ENCODE assay signal across 8 cellular contexts in the genomic region with DNA sequence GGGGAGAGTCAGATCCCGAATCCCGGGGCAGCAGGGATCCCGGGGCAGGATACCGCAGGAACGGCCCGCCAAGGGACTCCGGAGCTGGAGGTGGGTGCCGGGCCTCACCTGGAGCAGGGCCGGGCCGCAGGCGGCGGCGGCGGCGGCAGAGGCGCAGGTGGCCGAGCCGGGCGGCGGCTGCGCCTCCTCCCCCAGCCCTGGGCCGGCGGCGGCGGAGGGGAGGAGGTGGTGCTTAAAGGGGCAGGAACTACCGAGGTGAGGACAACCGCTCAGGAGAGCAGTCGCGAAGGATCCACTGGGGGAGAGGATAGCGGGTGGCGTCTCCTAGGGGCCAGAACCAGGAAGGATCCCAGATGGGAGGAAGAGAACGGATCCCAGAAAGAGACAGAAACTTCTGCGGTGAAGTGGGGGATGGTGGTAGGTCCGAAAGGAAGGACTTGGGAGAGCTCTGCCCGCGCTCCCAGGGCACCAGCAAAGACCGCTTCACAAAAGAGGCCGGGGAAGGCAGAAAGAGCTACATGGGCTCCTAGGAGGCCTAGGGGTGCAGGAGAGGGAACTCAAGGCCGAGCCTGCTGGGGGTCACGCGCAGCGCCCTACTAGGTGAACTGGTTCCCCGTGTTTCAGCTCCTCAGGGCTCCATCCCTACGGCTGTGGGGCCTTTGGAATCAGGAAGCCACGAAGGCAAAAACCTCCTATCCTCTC. TPM values are rescaled to one million over a fixed set of nuclear protein-coding genes. Genes with fewer than 3 reads are reported as not detected.
DNase-seq lines count a peak whose midpoint lies in the region; ATAC-seq, FAIRE-seq and TF ChIP-seq lines count a peak whose summit lies in the region.

No MANE protein-coding gene starts in this region.

- TF ChIP-seq CTCF in PC-3 (conservative IDR thresholded peaks at IDR 0.05; ENCODE audit: low read depth, low read length), result peak; percentile 56
- TF ChIP-seq CTCF in esophagus squamous epithelium (IDR thresholded peaks at IDR 0.05), result peak in 4 of 6 experiments; percentile 32 to 56 (median 45)

- peak overlapping the region; percentile 94 to 100 (median 98) for H3K4me2 ChIP-seq in BLaER1 treated with 17β-estradiol and CSF1 and Interleukin-3, amounts not matched to agents 10 nM and 100 nM
- peak overlapping the region; percentile 100 for H3K4me2 ChIP-seq in PC-3 (ENCODE audit: low read length)

- DNase-seq in GM19239 (ENCODE audit: insufficient read length, low spot score), result no peak
- DNase-seq in KBM-7, result peak; percentile 77
- peak; percentile 92 for DNase-seq in PC-3
- peak; percentile 64 for DNase-seq in activated T-helper 1 cell treated with anti-CD3 and anti-CD28 coated beads, Interleukin-12 subunit alpha, Interleukin-12 subunit beta, Interleukin-2, Interleukin-4 antibody, amounts not matched to agents 30 ng/mL and 10 ng/mL and 1 ng/mL, durations not matched to agents 14 hours and 24 hours and 36 hours (ENCODE audit: low spot score)
- DNase-seq in esophagus squamous epithelium (lab: John Stamatoyannopoulos, UW), result no peak
- peak; percentile 78 for DNase-seq in superior temporal gyrus (ENCODE audit: extremely low spot score)

- no peaks in the 10 kb centered on the region for H3K9me2 ChIP-seq in PC-3 (replicated peaks; ENCODE audit: low read length)

- peak overlapping the region; percentile 62 to 93 (median 86) for H3K27ac ChIP-seq in BLaER1 treated with 17β-estradiol and CSF1 and Interleukin-3, amounts not matched to agents 10 nM and 100 nM
- H3K27ac ChIP-seq in PC-3 (ENCODE audit: low read length) (peak overlapping the region; percentile 83), esophagus squamous epithelium (peak overlapping the region; percentile 97 to 99 (median 98)), muscle layer of colon (ENCODE audit: low read depth, low read length) (peak overlapping the region; percentile 66)

- H3K27me3 ChIP-seq in BLaER1 treated with 17β-estradiol and CSF1 and Interleukin-3, amounts not matched to agents 10 nM and 100 nM, result no peaks in the 10 kb centered on the region
- H3K27me3 ChIP-seq in PC-3 (ENCODE audit: low read length), result no peaks in the 10 kb centered on the region
- no peaks in the 10 kb centered on the region for H3K27me3 ChIP-seq in esophagus squamous epithelium
- H3K27me3 ChIP-seq in muscle layer of colon (ENCODE audit: control insufficient read depth in 1 of 2, insufficient read depth in 2 of 2, low read length in 2 of 2), result no peaks in the 10 kb centered on the region

- peak overlapping the region; percentile 92 for H3K27ac Mint-ChIP-seq in activated T-helper 1 cell treated with anti-CD3 and anti-CD28 coated beads, Interleukin-12 subunit alpha, Interleukin-12 subunit beta, Interleukin-2, Interleukin-4 antibody, amounts not matched to agents 30 ng/mL and 10 ng/mL and 1 ng/mL, durations not matched to agents 14 hours and 24 hours and 36 hours

- H3K9me3 ChIP-seq in BLaER1 treated with 17β-estradiol and CSF1 and Interleukin-3, amounts not matched to agents 10 nM and 100 nM (replicated peaks in 1 of 11), result no peaks in the 10 kb centered on the region
- H3K9me3 ChIP-seq in PC-3 (ENCODE audit: low read length) (no peaks in the 10 kb centered on the region), esophagus squamous epithelium (no peaks in the 10 kb centered on the region), muscle layer of colon (ENCODE audit: low read length) (no peaks in the 10 kb centered on the region)

- peaks cover 57 to 84% (median 73%) of the 10 kb centered on the region in 10 experiments for H3K4me1 ChIP-seq in BLaER1 treated with 17β-estradiol and CSF1 and Interleukin-3, amounts not matched to agents 10 nM and 100 nM
- H3K4me1 ChIP-seq in PC-3 (ENCODE audit: insufficient read depth, low read length) (peaks cover 44% of the 10 kb centered on the region), esophagus squamous epithelium (peaks cover 48 to 86% (median 52%) of the 10 kb centered on the region in 3 donors), muscle layer of colon (ENCODE audit: insufficient read depth, low read length) (peaks cover 50% of the 10 kb centered on the region)

- peaks cover 12% of the 10 kb centered on the region for H3F3A ChIP-seq in PC-3 (ENCODE audit: low read length, unreplicated experiment)

- peaks cover 51% of the 10 kb centered on the region for H3K79me2 ChIP-seq in PC-3 (ENCODE audit: low read length)

- peak overlapping the region; percentile 79 to 90 (median 85) for H3K9ac ChIP-seq in BLaER1 treated with 17β-estradiol and CSF1 and Interleukin-3, amounts not matched to agents 10 nM and 100 nM
- H3K9ac ChIP-seq in PC-3 (ENCODE audit: low read length), result peak overlapping the region; percentile 78
- H3K9ac ChIP-seq in muscle layer of colon (ENCODE audit: low read length), result peak overlapping the region; percentile 94

- peaks cover 25% of the 10 kb centered on the region for H3K36me3 Mint-ChIP-seq in activated T-helper 1 cell treated with anti-CD3 and anti-CD28 coated beads, Interleukin-12 subunit alpha, Interleukin-12 subunit beta, Interleukin-2, Interleukin-4 antibody, amounts not matched to agents 30 ng/mL and 10 ng/mL and 1 ng/mL, durations not matched to agents 14 hours and 24 hours and 36 hours (ENCODE audit: low read depth)

- intact Hi-C loops in PC-3 (cut with micrococcal nuclease), result no loop called here
- intact Hi-C loops in activated T-helper 1 cell treated with anti-CD3 and anti-CD28 coated beads, Interleukin-12 subunit alpha, Interleukin-12 subunit beta, Interleukin-2, Interleukin-4 antibody, amounts not matched to agents 30 ng/mL and 10 ng/mL and 1 ng/mL, durations not matched to agents 14 hours and 24 hours and 36 hours (cut with micrococcal nuclease), result loop anchor here (2.0 to 10.0 kb wide), 5 partner anchors 303 to 1120 kb away; partner anchors contain the start of genes ARHGAP9, CDK4, MARCHF9 and NAB2
- intact Hi-C loops in esophagus squamous epithelium (cut with DNase I), result loop anchor here (5.0 kb wide), 1 partner anchor 52 kb away; the partner anchor contains the start of gene PTGES3

- BruUV-seq in PC-3 (replicated peaks; lab: Mats Ljungman, UMichigan), result TSS peak; percentile 44

- 0 to 1% methylated on average over 20 to 44 of the region's 45 CpGs for WGBS in esophagus squamous epithelium, 2 donors

- H2AFZ ChIP-seq in PC-3 (ENCODE audit: low read length), result peak overlapping the region; percentile 65

- no peaks in the 10 kb centered on the region for H3K9me3 Mint-ChIP-seq in activated T-helper 1 cell treated with anti-CD3 and anti-CD28 coated beads, Interleukin-12 subunit alpha, Interleukin-12 subunit beta, Interleukin-2, Interleukin-4 antibody, amounts not matched to agents 30 ng/mL and 10 ng/mL and 1 ng/mL, durations not matched to agents 14 hours and 24 hours and 36 hours

- peaks cover 78% of the 10 kb centered on the region for H3K4me1 Mint-ChIP-seq in activated T-helper 1 cell treated with anti-CD3 and anti-CD28 coated beads, Interleukin-12 subunit alpha, Interleukin-12 subunit beta, Interleukin-2, Interleukin-4 antibody, amounts not matched to agents 30 ng/mL and 10 ng/mL and 1 ng/mL, durations not matched to agents 14 hours and 24 hours and 36 hours (ENCODE audit: low read depth)

- TF ChIP-seq POLR2A in esophagus squamous epithelium (IDR thresholded peaks at IDR 0.05), result peak in 3 of 4 donors; percentile 9 to 70 (median 65)

- peak overlapping the region; percentile 98 for H3K4me3 Mint-ChIP-seq in activated T-helper 1 cell treated with anti-CD3 and anti-CD28 coated beads, Interleukin-12 subunit alpha, Interleukin-12 subunit beta, Interleukin-2, Interleukin-4 antibody, amounts not matched to agents 30 ng/mL and 10 ng/mL and 1 ng/mL, durations not matched to agents 14 hours and 24 hours and 36 hours

- peak overlapping the region; percentile 80 to 95 (median 88) for H3K4me3 ChIP-seq in BLaER1 treated with 17β-estradiol and CSF1 and Interleukin-3, amounts not matched to agents 10 nM and 100 nM
- H3K4me3 ChIP-seq in PC-3 (ENCODE audit: low read length) (peak overlapping the region; percentile 90), esophagus squamous epithelium (peak overlapping the region; percentile 59 to 95 (median 89)), muscle layer of colon (ENCODE audit: low read depth in 1 of 2, low read length in 2 of 2) (peak overlapping the region; percentile 88 to 96)

- CTCF ChIA-PET in PC-3 (lab: Charles Lee), result no interaction called here

- peaks cover 27 to 30% (median 28%) of the 10 kb centered on the region in 11 experiments for H3K36me3 ChIP-seq in BLaER1 treated with 17β-estradiol and CSF1 and Interleukin-3, amounts not matched to agents 10 nM and 100 nM
- H3K36me3 ChIP-seq in PC-3 (ENCODE audit: low read depth, low read length) (peaks cover 22% of the 10 kb centered on the region), esophagus squamous epithelium (peaks cover 18 to 27% (median 26%) of the 10 kb centered on the region in 3 donors), muscle layer of colon (ENCODE audit: insufficient read depth, low read length) (peaks cover 26% of the 10 kb centered on the region)

- POLR2A ChIA-PET in PC-3 (lab: Charles Lee; ENCODE audit: unreplicated experiment), result interaction anchor here (0.7 kb wide), 1 partner anchor 319 kb away, joined by 5 read pairs; no protein-coding TSS in a partner anchor

- ATAC-seq in PC-3, result peak; percentile 54

- H4K20me1 ChIP-seq in BLaER1 treated with 17β-estradiol and CSF1 and Interleukin-3, amounts not matched to agents 10 nM and 100 nM, result peaks cover 25 to 81% (median 46%) of the 10 kb centered on the region in 11 experiments; a peak in 21 of 22 replicates
- 0 out of 2 replicates have a peak, but pooled peaks cover 8% of the 10 kb centered on the region for H4K20me1 ChIP-seq in PC-3 (ENCODE audit: low read length)

- peak; percentile 71 for FAIRE-seq in GM19239 (lab: Jason Lieb, UNC)

- H3K27me3 Mint-ChIP-seq in activated T-helper 1 cell treated with anti-CD3 and anti-CD28 coated beads, Interleukin-12 subunit alpha, Interleukin-12 subunit beta, Interleukin-2, Interleukin-4 antibody, amounts not matched to agents 30 ng/mL and 10 ng/mL and 1 ng/mL, durations not matched to agents 14 hours and 24 hours and 36 hours (ENCODE audit: insufficient read depth), result no peaks in the 10 kb centered on the region

- in situ Hi-C loops in KBM-7 (cut with MboI; ENCODE audit: low pct_unique_long_range_greater_than_20kb, low sequenced_read_pairs), result no loop called here

RNA-seq across cellular contexts. Expression of gene BAZ2A, which starts 4.9 kb away (rescaled TPM):
- 33.8 and 43.0 TPM in 2 replicates for total RNA-seq in PC-3 (2014; rRNA removed)
- total RNA-seq in activated T-helper 1 cell treated with anti-CD3 and anti-CD28 coated beads, Interleukin-12 subunit alpha, Interleukin-12 subunit beta, Interleukin-2, Interleukin-4 antibody, amounts not matched to agents 30 ng/mL and 10 ng/mL and 1 ng/mL, durations not matched to agents 14 hours and 24 hours and 36 hours, result 119 and 126 TPM in 2 replicates
- total RNA-seq in esophagus squamous epithelium, result 10 to 100 TPM; 36.7 to 65.3 (median 59.8) TPM

RNA-seq across cellular contexts. Expression of gene ATP5F1B, which starts 10.8 kb away (rescaled TPM):
- 981 and 1,046 TPM in 2 replicates for total RNA-seq in PC-3 (2014; rRNA removed)
- 714 and 716 TPM in 2 replicates for total RNA-seq in activated T-helper 1 cell treated with anti-CD3 and anti-CD28 coated beads, Interleukin-12 subunit alpha, Interleukin-12 subunit beta, Interleukin-2, Interleukin-4 antibody, amounts not matched to agents 30 ng/mL and 10 ng/mL and 1 ng/mL, durations not matched to agents 14 hours and 24 hours and 36 hours
- total RNA-seq in esophagus squamous epithelium, result 100 to 1,000 TPM; 337 to 726 (median 526) TPM

RNA-seq across cellular contexts. Expression of gene PTGES3, which starts 53.1 kb away (rescaled TPM):
- 165 and 172 TPM in 2 replicates for total RNA-seq in PC-3 (2014; rRNA removed)
- 301 and 302 TPM in 2 replicates for total RNA-seq in activated T-helper 1 cell treated with anti-CD3 and anti-CD28 coated beads, Interleukin-12 subunit alpha, Interleukin-12 subunit beta, Interleukin-2, Interleukin-4 antibody, amounts not matched to agents 30 ng/mL and 10 ng/mL and 1 ng/mL, durations not matched to agents 14 hours and 24 hours and 36 hours
- 100 to 1,000 TPM in 2 of 4 donors, 10 to 100 TPM in 2; 61.9 to 157 (median 100) TPM for total RNA-seq in esophagus squamous epithelium

Comparison
In these comparisons a context has a peak if more than half of its experiments do, and no peak if none do; other contexts are left out.
1. DNase-seq: peak in KBM-7 (single experiment), PC-3 (single experiment), activated T-helper 1 cell treated with anti-CD3 and anti-CD28 coated beads, Interleukin-12 subunit alpha, Interleukin-12 subunit beta, Interleukin-2, Interleukin-4 antibody, amounts not matched to agents 30 ng/mL and 10 ng/mL and 1 ng/mL, durations not matched to agents 14 hours and 24 hours and 36 hours (single experiment) and superior temporal gyrus (single experiment); none in GM19239 (single experiment) and esophagus squamous epithelium (single experiment).
2. Peak in every context shown above with its lines, with median percentiles within 50 percentile points of each other: H3K27ac ChIP-seq, H3K4me3 ChIP-seq and H3K9ac ChIP-seq.